Comparison of ENCODE assay signal across 20 cellular contexts in the genomic region with DNA sequence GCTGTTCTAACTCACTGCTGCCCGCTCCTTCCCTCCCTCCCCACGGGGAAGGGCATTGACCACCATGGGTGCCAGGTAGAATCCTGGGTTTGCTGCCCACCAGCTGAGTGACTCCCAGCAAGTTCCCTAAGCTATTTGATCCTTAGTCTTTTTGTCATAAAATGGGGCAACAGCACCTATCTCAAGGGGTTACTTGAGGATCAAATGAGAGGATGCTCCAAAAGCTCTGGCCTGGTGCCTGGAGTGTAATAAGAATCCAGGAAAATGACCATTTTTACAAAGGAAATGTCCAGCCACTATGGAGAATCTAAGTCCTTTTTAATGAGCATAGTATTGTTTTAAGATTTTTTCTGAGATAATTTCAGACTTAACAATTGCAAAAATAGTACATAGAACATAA.
"Had no signal": no experiment of that assay in that cellular context is flagged by ENCODE, and none has a peak within 500 bp of the region (broad histone marks: within the 10 kb centered on the region; RNA-seq: fewer than 3 reads in every experiment).

No MANE protein-coding gene starts in this region.

- H3K27me3 ChIP-seq: MG63 had no signal

- ATAC-seq: Panc1, PC-3 had no signal

- H3K4me3 ChIP-seq: MG63 had no signal

- H3K27ac ChIP-seq: RWPE1 had no signal

- DNase-seq: Karpas-422, KG1, MG63, NCI-H1092, NCI-H1105 treated with DMSO at 0.1 percent for 48 hours, NCI-H1417 treated with DMSO at 0.1 percent for 48 hours, NCI-H146, NCI-H187, NCI-H2029, NCI-H2081 treated with DMSO at 0.1 percent for 48 hours, NCI-H2227 treated with DMSO at 0.1 percent for 48 hours, NCI-H524, NCI-H526 treated with DMSO at 0.1 percent for 48 hours, NCI-H748 treated with DMSO at 0.1 percent for 48 hours, PC-3, SHP77, SW 1271 had no signal

- H3K4me2 ChIP-seq: SK-N-SH had no signal

- H3K9ac ChIP-seq: SK-N-SH had no signal

- H3K36me3 ChIP-seq: MG63 had no signal

- H3K9me3 ChIP-seq: MG63, SK-N-SH had no signal
